Comparison of ENCODE assay signal across 8 cellular contexts in genomic region chr11:11243790-11244469, GRCh38.
DNase-seq lines count a peak whose midpoint lies in the region; ATAC-seq, FAIRE-seq and TF ChIP-seq lines count a peak whose summit lies in the region.
"Had no signal": no experiment of that assay in that cellular context is flagged by ENCODE, and none has a peak within 500 bp of the region (broad histone marks: within the 10 kb centered on the region; RNA-seq: fewer than 3 reads in every experiment).

No MANE protein-coding gene starts in this region.

- H2BK5ac ChIP-seq in H1 (ENCODE audit: low read depth, low read length) = no peak overlapping the region

- H3K4me3 ChIP-seq in GM12865 (ENCODE audit: low read depth, low read length) (no peak overlapping the region), H1 (ENCODE audit: extremely low read depth in 1 of 4, insufficient read depth in 2 of 4, low read depth in 3 of 4, low read length in 4 of 4) (no peak overlapping the region)

- H2AFZ ChIP-seq in H1 (ENCODE audit: low read length) = no peak overlapping the region

- peak overlapping the region; percentile 95; the same call in 1 of the 2 replicates for H2BK12ac ChIP-seq in H1 (ENCODE audit: low read depth, low read length)

- no peak for TF ChIP-seq POLR2A in H1 (IDR thresholded peaks at IDR 0.05; ENCODE audit: control extremely low read depth in 1 of 2, low read depth in 2 of 2, low read length in 2 of 2)

- H4K5ac ChIP-seq in H1 (ENCODE audit: insufficient read length, low read depth, low read length) = no peak overlapping the region

- in situ Hi-C loops in ACHN (cut with HindIII; ENCODE audit: low pct_ligation_motif_present, low pct_unique_long_range_greater_than_20kb, low sequenced_read_pairs) = no loop called here

- WGBS in H1 (ENCODE audit: extremely low coverage in 1 of 2, insufficient coverage in 1 of 2, insufficient read length in 1 of 2, insufficient replicate concordance in 2 of 2, low coverage in 1 of 2, low lambda C conversion rate in 2 of 2, missing lambda C conversion rate in 1 of 2), 2 experiments = 56% methylated on average over 8 of the region's 8 CpGs; no CpG with 5 or more reads in 1 of the 2 experiments

- H3K4me1 ChIP-seq in H1 (replicated peaks in 1 of 4; ENCODE audit: control insufficient read depth in 3 of 4, insufficient read depth in 4 of 4, low read length in 3 of 4) = peaks cover 2 to 5% (median 3%) of the 10 kb centered on the region in 4 experiments; a peak in 5 of 7 replicates

- H3K36me3 ChIP-seq in H1 (ENCODE audit: control insufficient read depth in 2 of 4, insufficient read depth in 4 of 4, low read length in 3 of 4) = no peaks in the 10 kb centered on the region

- TF ChIP-seq EP300 in H1 (IDR thresholded peaks at IDR 0.05; ENCODE audit: borderline replicate concordance in 1 of 2, low read depth in 2 of 2, low read length in 2 of 2) = 0 out of 3 replicates have a peak, but pooled peaks of 1 of the 2 experiments have one; percentile 31

- no peak overlapping the region for H4K91ac ChIP-seq in H1 (replicated peaks; ENCODE audit: insufficient read length, low read length)

- peaks cover 35% of the 10 kb centered on the region for H3K4me1 Mint-ChIP-seq in neural crest cell

- H3K4ac ChIP-seq in H1 (replicated peaks; ENCODE audit: insufficient read length, low read depth, low read length) = no peak overlapping the region

- H3K4me3 Mint-ChIP-seq in neural crest cell = peak overlapping the region; percentile 24

- peaks cover 6% of the 10 kb centered on the region for H3K36me3 Mint-ChIP-seq in neural crest cell (ENCODE audit: low read depth)

- H3K9me3 Mint-ChIP-seq in neural crest cell = peaks cover 9% of the 10 kb centered on the region

- H3K14ac ChIP-seq in H1 (ENCODE audit: insufficient read length) = no peak overlapping the region

- no peaks in the 10 kb centered on the region; a peak in 1 of 7 replicates for H3K27me3 ChIP-seq in H1 (replicated peaks in 1 of 4; ENCODE audit: control insufficient read depth in 3 of 4, extremely low read depth in 1 of 4, insufficient read depth in 3 of 4, low read length in 3 of 4)

- peak overlapping the region; percentile 76 for H3K27ac Mint-ChIP-seq in neural crest cell (ENCODE audit: unreplicated experiment)

- POLR2A ChIA-PET in HEK293T (lab: Yijun Ruan, JAX) (no interaction called here), H1 (lab: Charles Lee; ENCODE audit: partially characterized antibody) (interaction anchor here (0.6 to 2.3 kb wide), 3 partner anchors 9 to 434 kb away, joined by 3 to 5 read pairs (median 3); no protein-coding TSS in a partner anchor)

- H4K8ac ChIP-seq in H1 (ENCODE audit: extremely low read depth, insufficient read depth, low read length) = no peak overlapping the region

- no peak for FAIRE-seq in H1 (lab: Jason Lieb, UNC)
- FAIRE-seq: islet of Langerhans had no signal

- peak overlapping the region; percentile 42; the same call in 1 of the 2 replicates for H2AK5ac ChIP-seq in H1 (ENCODE audit: low read depth, low read length)

- no peak overlapping the region for H3K23ac ChIP-seq in H1 (ENCODE audit: insufficient read length)

- no peaks in the 10 kb centered on the region for H3K79me2 ChIP-seq in H1 (ENCODE audit: control insufficient read depth in 1 of 2, insufficient read depth in 2 of 2, low read length in 2 of 2)

- peak overlapping the region; percentile 34; the same call in 1 of the 2 replicates for H2BK15ac ChIP-seq in H1 (ENCODE audit: low read length)

- peak; percentile 47 for DNase-seq in GM12865 (ENCODE audit: low read depth)
- peak; percentile 49 for DNase-seq in HEK293T (ENCODE audit: extremely low spot score)
- DNase-seq in RPMI8226 = peak; percentile 68
- DNase-seq in H1 (ENCODE audit: low read depth in 1 of 2, low spot score in 2 of 2) = peak in 1 of 2 experiments; percentile 67
- peak; percentile 52 for DNase-seq in neural crest cell (ENCODE audit: low read depth, low spot score)
- DNase-seq in ACHN = no peak

- no peaks in the 10 kb centered on the region for H3K79me1 ChIP-seq in H1 (ENCODE audit: low read depth, low read length)

- H2BK20ac ChIP-seq in H1 (ENCODE audit: low read length) = no peak overlapping the region

- peaks cover 0 to 4% of the 10 kb centered on the region in 2 experiments; a peak in 2 of 4 replicates for H3K9me3 ChIP-seq in H1 (ENCODE audit: insufficient read depth in 2 of 2, low read depth in 1 of 2, low read length in 1 of 2)

- H3K27me3 Mint-ChIP-seq in neural crest cell (ENCODE audit: low read depth) = peaks cover 17% of the 10 kb centered on the region

- no peak overlapping the region for H2BK120ac ChIP-seq in H1 (replicated peaks; ENCODE audit: low read depth, low read length)

- no peak for TF ChIP-seq RAD21 in H1 (IDR thresholded peaks at IDR 0.05 in 1 of 2, conservative IDR thresholded peaks at IDR 0.05 in 1 of 2; ENCODE audit: low read depth in 2 of 2, low read length in 2 of 2)

- H3K4me2 ChIP-seq in H1 (ENCODE audit: insufficient read depth in 1 of 2, low read depth in 2 of 2, low read length in 2 of 2) = peak overlapping the region in 1 of 2 experiments; percentile 29; a peak in 1 of 4 replicates

- H4K20me1 ChIP-seq in H1 (replicated peaks in 1 of 2; ENCODE audit: control insufficient read depth in 1 of 2, insufficient read depth in 2 of 2, low read length in 2 of 2) = no peaks in the 10 kb centered on the region

- peak overlapping the region; percentile 9; the same call in 1 of the 2 replicates for H3K27ac ChIP-seq in H1 (ENCODE audit: low read depth, low read length)

- H3K18ac ChIP-seq in H1 (ENCODE audit: extremely low read depth, low read length) = no peak overlapping the region; the same call in 1 of the 2 replicates

- H3K56ac ChIP-seq in H1 (replicated peaks; ENCODE audit: insufficient read length, low read depth, low read length) = no peak overlapping the region

- H3K23me2 ChIP-seq in H1 (ENCODE audit: low read depth, low read length) = no peaks in the 10 kb centered on the region

- no peak for ATAC-seq in HG02973 (IDR thresholded peaks at IDR 0.05; ENCODE audit: unreplicated experiment)

- TF ChIP-seq CTCF in GM12865 (IDR thresholded peaks at IDR 0.05; ENCODE audit: insufficient read depth, low read depth, low read length, missing control alignments) (no peak), H1 (IDR thresholded peaks at IDR 0.05; ENCODE audit: control extremely low read depth in 1 of 3, insufficient read depth in 1 of 3, low read depth in 1 of 3, low read length in 3 of 3) (no peak), neural crest cell (conservative IDR thresholded peaks at IDR 0.05) (no peak)

- CTCF ChIA-PET in HEK293T (lab: Yijun Ruan, JAX) = interaction anchor here (1.2 kb wide), 1 partner anchor 20 kb away, joined by 3 read pairs; no protein-coding TSS in a partner anchor
- CTCF ChIA-PET in H1 (lab: Charles Lee; ENCODE audit: partially characterized antibody) = interaction anchor here (0.7 to 3.6 kb wide), 14 partner anchors 12 to 378 kb away, joined by 3 to 28 read pairs (median 4); partner anchors contain the start of gene GALNT18

- H3K9ac ChIP-seq in H1 (replicated peaks in 1 of 4; ENCODE audit: extremely low read depth in 1 of 4, low read depth in 3 of 4, low read length in 3 of 4) = peak overlapping the region in 3 of 4 experiments; percentile 14 to 20 (median 15); a peak in 3 of 7 replicates

TF ChIP-seq in HEK293T, 16 proteins besides CTCF, POLR2A, EP300 and RAD21:
- no peak for TF ChIP-seq ARNT (IDR thresholded peaks at IDR 0.05)
- TF ChIP-seq PKNOX1 (IDR thresholded peaks at IDR 0.05) = peak; percentile 36; the same call in 1 of the 2 replicates

TF ChIP-seq in H1, 55 proteins besides CTCF, POLR2A, EP300 and RAD21:
- TF ChIP-seq MAFK (IDR thresholded peaks at IDR 0.05; ENCODE audit: low read depth, low read length) = 0 out of 2 replicates have a peak, but pooled peaks have one; percentile 19
- TF ChIP-seq CBX5 (IDR thresholded peaks at IDR 0.05; ENCODE audit: low read depth, low read length) = no peak
- TF ChIP-seq RBBP5 (IDR thresholded peaks at IDR 0.05; ENCODE audit: borderline replicate concordance, low read depth, low read length) = 0 out of 2 replicates have a peak, but pooled peaks have one; percentile 19
- TF ChIP-seq TEAD4 (IDR thresholded peaks at IDR 0.05; ENCODE audit: low read depth, low read length) = peak; percentile 23; the same call in 1 of the 2 replicates
- 0 out of 2 replicates have a peak, but pooled peaks have one; percentile 10 for TF ChIP-seq CREB1 (IDR thresholded peaks at IDR 0.05)
